ENCODE assay signal across 9 cellular contexts in genomic region chr5:149358818-149359217, GRCh38. TPM values are rescaled to one million over a fixed set of nuclear protein-coding genes. Genes with fewer than 3 reads are reported as not detected.
A peak's percentile ranks its signal among the peaks of the same experiment; 100 is the strongest.
DNase-seq lines count a peak whose midpoint lies in the region; ATAC-seq, FAIRE-seq and TF ChIP-seq lines count a peak whose summit lies in the region.
"Had no signal": no experiment of that assay in that cellular context is flagged by ENCODE, and none has a peak within 500 bp of the region (broad histone marks: within the 10 kb centered on the region; RNA-seq: fewer than 3 reads in every experiment).

No MANE protein-coding gene starts in this region.

- peaks cover 5% of the 10 kb centered on the region; the same call in 1 of the 2 replicates for H3K79me2 ChIP-seq in HCT116 (ENCODE audit: insufficient read depth, low read length)

- peaks cover 2 to 4% of the 10 kb centered on the region in 2 experiments; a peak in 2 of 4 replicates for H3K36me3 ChIP-seq in HCT116 (ENCODE audit: control insufficient read depth in 1 of 2, insufficient read depth in 2 of 2, low read length in 2 of 2)

- no peak for TF ChIP-seq EP300 in A549 (IDR thresholded peaks at IDR 0.05)

- peaks cover 56% of the 10 kb centered on the region for H3K4me1 Mint-ChIP-seq in activated T-helper 2 cell treated with anti-CD3 and anti-CD28 coated beads, Interferon-gamma antibody, Interleukin-2, Interleukin-4, amounts not matched to agents 10 μg/mL and 5 μg/mL and 100 μg/mL, durations not matched to agents 14 hours and 24 hours and 36 hours (ENCODE audit: low read depth)

- peak overlapping the region; percentile 79 for H3K9ac ChIP-seq in HCT116 (ENCODE audit: low read length)

- H4K20me1 ChIP-seq in HCT116 (ENCODE audit: insufficient read depth) = no peaks in the 10 kb centered on the region; the same call in 1 of the 2 replicates

- TF ChIP-seq CTCF in A549 (IDR thresholded peaks at IDR 0.05) (no peak), HCT116 (IDR thresholded peaks at IDR 0.05 in 2 of 3, conservative IDR thresholded peaks at IDR 0.05 in 1 of 3; ENCODE audit: borderline replicate concordance in 1 of 3, insufficient read depth in 1 of 3, low read depth in 2 of 3, low read length in 2 of 3) (no peak)

- H2AFZ ChIP-seq in HCT116 (ENCODE audit: low read depth, low read length, poor library complexity, severe bottlenecking) = no peak overlapping the region

- H3K4me3 ChIP-seq in A549 = peak overlapping the region; percentile 97; the same call in 2 of the 3 replicates
- H3K4me3 ChIP-seq in HCT116 (replicated peaks in 1 of 2; ENCODE audit: low read depth in 1 of 2, low read length in 2 of 2) = peak overlapping the region; percentile 89 to 90

- H3K27me3 ChIP-seq in HCT116 (ENCODE audit: insufficient read depth, low read length) = no peaks in the 10 kb centered on the region

- POLR2A ChIA-PET in A549 (lab: Yijun Ruan, JAX) = no interaction called here
- POLR2A ChIA-PET in HCT116 (lab: Charles Lee) = interaction anchor here (1.8 kb wide), 1 partner anchor 13 kb away, joined by 18 read pairs; the partner anchor contains the start of gene GRPEL2

- TF ChIP-seq RAD21 in A549 (conservative IDR thresholded peaks at IDR 0.05 in 1 of 2, IDR thresholded peaks at IDR 0.05 in 1 of 2) (no peak), HCT116 (IDR thresholded peaks at IDR 0.05; ENCODE audit: low read depth) (no peak)

- H3K27ac ChIP-seq in A549 = peak overlapping the region in 1 of 2 experiments; percentile 90; a peak in 1 of 6 replicates
- no peak overlapping the region for H3K27ac ChIP-seq in HCT116 (ENCODE audit: low read depth, low read length)

- H3K4me1 ChIP-seq in A549 (peaks cover 10% of the 10 kb centered on the region; the same call in 2 of the 3 replicates), HCT116 (ENCODE audit: control insufficient read depth in 1 of 2, insufficient read depth in 2 of 2, low read length in 2 of 2) (peaks cover 7 to 18% of the 10 kb centered on the region in 2 experiments; a peak in 3 of 4 replicates)

- ATAC-seq in A549 = no peak
- no peak for ATAC-seq in HCT116
- no peak for ATAC-seq in HG03196 (IDR thresholded peaks at IDR 0.05; ENCODE audit: unreplicated experiment)

- H3K4me2 ChIP-seq in A549 = peak overlapping the region; percentile 98
- peak overlapping the region; percentile 88 for H3K4me2 ChIP-seq in HCT116 (ENCODE audit: low read length)

- no TSS peak for BruUV-seq in HCT116 (replicated peaks; lab: Mats Ljungman, UMichigan)

- no peaks in the 10 kb centered on the region for H3K9me2 ChIP-seq in HCT116 (ENCODE audit: insufficient read depth)

- RAD21 ChIA-PET in HCT116 (lab: Charles Lee; ENCODE audit: low non-redundant PET in 1 of 2, low total read pairs in 2 of 2, uncharacterized antibody in 2 of 2, unreplicated experiment in 2 of 2) = interaction anchor here (0.5 to 1.4 kb wide), 2 partner anchors 9 to 82 kb away, joined by 3 to 4 read pairs; no protein-coding TSS in a partner anchor

- CTCF ChIA-PET in A549 (lab: Yijun Ruan, JAX) (interaction anchor here (1.4 to 44.9 kb wide), 3 partner anchors 9 to 64 kb away, joined by 5 to 1709 read pairs (median 158); no protein-coding TSS in a partner anchor), HCT116 (lab: Charles Lee) (interaction anchor here (1.8 kb wide), 1 partner anchor 13 kb away, joined by 22 read pairs; no protein-coding TSS in a partner anchor)

- H3K27me3 Mint-ChIP-seq in activated T-helper 2 cell treated with anti-CD3 and anti-CD28 coated beads, Interferon-gamma antibody, Interleukin-2, Interleukin-4, amounts not matched to agents 10 μg/mL and 5 μg/mL and 100 μg/mL, durations not matched to agents 14 hours and 24 hours and 36 hours (ENCODE audit: low read depth) = no peaks in the 10 kb centered on the region

- TF ChIP-seq POLR2A in A549 (IDR thresholded peaks at IDR 0.05; ENCODE audit: low read length) = no peak
- TF ChIP-seq POLR2A in HCT116 (IDR thresholded peaks at IDR 0.05; ENCODE audit: borderline replicate concordance, extremely low read depth, insufficient read depth, insufficient read length) = no peak

- intact Hi-C loops in HCT116 (cut with micrococcal nuclease) = no loop called here
- intact Hi-C loops in activated T-helper 2 cell treated with anti-CD3 and anti-CD28 coated beads, Interferon-gamma antibody, Interleukin-2, Interleukin-4, amounts not matched to agents 10 μg/mL and 5 μg/mL and 100 μg/mL, durations not matched to agents 14 hours and 24 hours and 36 hours (cut with micrococcal nuclease) = loop anchor here (5.0 kb wide), 1 partner anchor 977 kb away; the partner anchor contains the start of gene FBXO38

- H3K27ac Mint-ChIP-seq in activated T-helper 2 cell treated with anti-CD3 and anti-CD28 coated beads, Interferon-gamma antibody, Interleukin-2, Interleukin-4, amounts not matched to agents 10 μg/mL and 5 μg/mL and 100 μg/mL, durations not matched to agents 14 hours and 24 hours and 36 hours = peak overlapping the region; percentile 20

- H3K4me3 Mint-ChIP-seq in activated T-helper 2 cell treated with anti-CD3 and anti-CD28 coated beads, Interferon-gamma antibody, Interleukin-2, Interleukin-4, amounts not matched to agents 10 μg/mL and 5 μg/mL and 100 μg/mL, durations not matched to agents 14 hours and 24 hours and 36 hours (ENCODE audit: low read depth) = peak overlapping the region; percentile 94

- no peaks in the 10 kb centered on the region for H3K9me3 Mint-ChIP-seq in activated T-helper 2 cell treated with anti-CD3 and anti-CD28 coated beads, Interferon-gamma antibody, Interleukin-2, Interleukin-4, amounts not matched to agents 10 μg/mL and 5 μg/mL and 100 μg/mL, durations not matched to agents 14 hours and 24 hours and 36 hours

- WGBS in A549 (ENCODE audit: missing lambda C conversion rate) = 89% methylated on average over 8 of the region's 8 CpGs

- no peaks in the 10 kb centered on the region for H3K9me3 ChIP-seq in A549
- H3K9me3 ChIP-seq in HCT116 (ENCODE audit: control insufficient read depth in 1 of 2, insufficient read depth in 1 of 2, low read depth in 1 of 2, low read length in 2 of 2) = no peaks in the 10 kb centered on the region

- FAIRE-seq in A549 (lab: Jason Lieb, UNC) (no peak), urothelium cell line (lab: Jason Lieb, UNC) (no peak)
- FAIRE-seq: RCC 7860 had no signal

- peaks cover 36% of the 10 kb centered on the region for H3K36me3 Mint-ChIP-seq in activated T-helper 2 cell treated with anti-CD3 and anti-CD28 coated beads, Interferon-gamma antibody, Interleukin-2, Interleukin-4, amounts not matched to agents 10 μg/mL and 5 μg/mL and 100 μg/mL, durations not matched to agents 14 hours and 24 hours and 36 hours (ENCODE audit: low read depth)

- no peak for DNase-seq in A549 (ENCODE audit: low read depth in 1 of 2, low spot score in 1 of 2)
- DNase-seq in HCT116 (ENCODE audit: low read depth, low spot score) = no peak
- DNase-seq in activated T-helper 2 cell treated with anti-CD3 and anti-CD28 coated beads, Interferon-gamma antibody, Interleukin-2, Interleukin-4, amounts not matched to agents 10 μg/mL and 5 μg/mL and 100 μg/mL, durations not matched to agents 14 hours and 24 hours and 36 hours (ENCODE audit: low spot score) = no peak
- peak; percentile 31 for DNase-seq in inferior parietal cortex (ENCODE audit: extremely low spot score)
- DNase-seq in urothelium cell line (ENCODE audit: low spot score) = no peak
- no peak for DNase-seq in cerebellar nuclear complex (lab: John Stamatoyannopoulos, UW)
- DNase-seq in NCI-H1436 (lab: John Stamatoyannopoulos, UW) = no peak

TF ChIP-seq in HCT116, 20 proteins besides CTCF, POLR2A, EP300 and RAD21 (continues in another document):
- TF ChIP-seq TCF7L2 (IDR thresholded peaks at IDR 0.05; ENCODE audit: borderline replicate concordance, extremely low read depth, insufficient read depth, insufficient read length) (no peak), EGR1 (IDR thresholded peaks at IDR 0.05; ENCODE audit: low read depth) (no peak), SIN3A (IDR thresholded peaks at IDR 0.05; ENCODE audit: low read depth) (no peak), CEBPB (IDR thresholded peaks at IDR 0.05; ENCODE audit: low read depth) (no peak), EZH2phosphoT487 (IDR thresholded peaks at IDR 0.05; ENCODE audit: borderline replicate concordance) (no peak), SRF (IDR thresholded peaks at IDR 0.05; ENCODE audit: low read depth) (no peak), ZFX (IDR thresholded peaks at IDR 0.05) (no peak)

RNA-seq across cellular contexts. Expression of gene PCYOX1L, which starts 1.0 kb away (rescaled TPM):
- polyA plus RNA-seq in A549 (2011; rRNA removed) (6.7 and 7.0 TPM in 2 replicates), A549 (2017; fragmentation: RNase III; extraction: RNeasy Plus Mini Kit Qiagen cat#74134 plus additional on column Dnase treatment) (1.8 to 2.2 TPM (median 2.1 TPM) in 3 replicates)
- 4.3 and 5.1 TPM in 2 replicates for polyA plus RNA-seq in A549 (2012; cell fraction: cytosol; rRNA removed)
- 9.9 and 10.8 TPM in 2 replicates for polyA plus RNA-seq in A549 (2012; cell fraction: nucleus; rRNA removed)
- 4.6 and 5.8 TPM in 2 replicates for polyA minus RNA-seq in A549 (2011; rRNA and poly(A)+ RNA removed)
- 15.9 TPM for total RNA-seq in HCT116 (2021; ENCODE audit: unreplicated experiment)
- polyA plus RNA-seq in HCT116 (2012) = 7.5 and 9.9 TPM in 2 replicates
- 16.6 and 17.8 TPM in 2 replicates for total RNA-seq in activated T-helper 2 cell treated with anti-CD3 and anti-CD28 coated beads, Interferon-gamma antibody, Interleukin-2, Interleukin-4, amounts not matched to agents 10 μg/mL and 5 μg/mL and 100 μg/mL, durations not matched to agents 14 hours and 24 hours and 36 hours

RNA-seq across cellular contexts. Expression of gene GRPEL2, which starts 13.5 kb away (rescaled TPM):
- polyA plus RNA-seq in A549 (2011; rRNA removed) = 17.0 and 26.4 TPM in 2 replicates
- 5.1 and 5.4 TPM in 2 replicates for polyA plus RNA-seq in A549 (2012; cell fraction: cytosol; rRNA removed)
- 3.6 and 5.1 TPM in 2 replicates for polyA plus RNA-seq in A549 (2012; cell fraction: nucleus; rRNA removed)
- 9.1 to 10.4 TPM (median 9.7 TPM) in 3 replicates for polyA plus RNA-seq in A549 (2017; fragmentation: RNase III; extraction: RNeasy Plus Mini Kit Qiagen cat#74134 plus additional on column Dnase treatment)
- polyA minus RNA-seq in A549 (2011; rRNA and poly(A)+ RNA removed) = 23.5 and 25.1 TPM in 2 replicates
- total RNA-seq in HCT116 (2021; ENCODE audit: unreplicated experiment) = 48.9 TPM
- polyA plus RNA-seq in HCT116 (2012) = 14.8 and 19.6 TPM in 2 replicates
- total RNA-seq in activated T-helper 2 cell treated with anti-CD3 and anti-CD28 coated beads, Interferon-gamma antibody, Interleukin-2, Interleukin-4, amounts not matched to agents 10 μg/mL and 5 μg/mL and 100 μg/mL, durations not matched to agents 14 hours and 24 hours and 36 hours = 22.5 TPM in 2 replicates

RNA-seq across cellular contexts. Expression of gene IL17B, which starts 20.3 kb away (rescaled TPM):
- polyA plus RNA-seq in A549 (2011; rRNA removed) (0.23 and 0.30 TPM in 2 replicates), A549 (2017; fragmentation: RNase III; extraction: RNeasy Plus Mini Kit Qiagen cat#74134 plus additional on column Dnase treatment) (not detected in 3 replicates)
- polyA plus RNA-seq in A549 (2012; cell fraction: cytosol; rRNA removed) = 0.33 and 0.34 TPM in 2 replicates
- 0.28 and 0.49 TPM in 2 replicates for polyA plus RNA-seq in A549 (2012; cell fraction: nucleus; rRNA removed)
- not detected in 2 replicates for polyA minus RNA-seq in A549 (2011; rRNA and poly(A)+ RNA removed)
- total RNA-seq in HCT116 (2021; ENCODE audit: unreplicated experiment) = 0.81 TPM
- polyA plus RNA-seq in HCT116 (2012) = 0.82 and 0.90 TPM in 2 replicates
- total RNA-seq in activated T-helper 2 cell treated with anti-CD3 and anti-CD28 coated beads, Interferon-gamma antibody, Interleukin-2, Interleukin-4, amounts not matched to agents 10 μg/mL and 5 μg/mL and 100 μg/mL, durations not matched to agents 14 hours and 24 hours and 36 hours = not detected in 2 replicates
